Comparison of ENCODE assay signal across 1 cellular context in the genomic region with DNA sequence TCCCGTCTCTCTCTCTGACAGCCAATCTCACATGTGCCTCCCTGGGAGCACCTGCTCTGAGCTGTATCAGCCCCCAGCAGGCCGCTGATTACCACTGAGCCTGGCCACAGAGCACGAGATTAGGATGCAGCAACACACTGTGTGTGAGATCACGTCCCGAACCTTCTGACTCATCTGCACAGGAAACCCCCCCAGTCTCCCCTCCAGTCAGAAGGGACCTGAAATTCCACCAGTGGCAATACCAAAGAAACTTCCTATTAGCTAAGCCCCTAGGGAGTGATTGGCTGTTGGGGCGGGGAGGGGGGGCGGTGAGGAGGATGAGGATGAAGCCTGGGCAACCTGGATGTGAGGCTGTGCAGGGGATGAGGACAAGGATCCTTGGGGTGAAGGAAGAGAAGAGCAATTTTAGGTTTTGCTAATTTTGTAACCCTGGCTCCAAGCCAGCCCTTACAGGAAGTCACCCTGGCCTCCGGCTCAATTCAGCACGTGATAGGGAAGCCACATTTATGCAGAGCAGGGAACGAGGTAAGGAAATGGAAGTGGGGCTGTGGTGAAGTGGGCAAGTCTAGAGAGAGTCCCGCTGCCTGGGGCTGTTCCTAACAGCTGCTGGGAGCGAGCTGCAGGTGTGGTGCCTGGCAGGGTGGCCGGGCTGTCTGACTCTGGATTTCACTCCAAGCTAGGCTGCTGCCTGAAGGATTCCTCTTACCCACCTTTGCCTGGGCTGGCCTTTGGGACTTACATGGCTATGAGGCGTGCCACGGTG.
TF ChIP-seq lines count a peak whose summit lies in the region.

No MANE protein-coding gene starts in this region.

TF ChIP-seq in K562, 482 proteins besides CTCF, POLR2A, EP300 and RAD21 (continued from another document and continues in another):
- TF ChIP-seq, protein P1, sequence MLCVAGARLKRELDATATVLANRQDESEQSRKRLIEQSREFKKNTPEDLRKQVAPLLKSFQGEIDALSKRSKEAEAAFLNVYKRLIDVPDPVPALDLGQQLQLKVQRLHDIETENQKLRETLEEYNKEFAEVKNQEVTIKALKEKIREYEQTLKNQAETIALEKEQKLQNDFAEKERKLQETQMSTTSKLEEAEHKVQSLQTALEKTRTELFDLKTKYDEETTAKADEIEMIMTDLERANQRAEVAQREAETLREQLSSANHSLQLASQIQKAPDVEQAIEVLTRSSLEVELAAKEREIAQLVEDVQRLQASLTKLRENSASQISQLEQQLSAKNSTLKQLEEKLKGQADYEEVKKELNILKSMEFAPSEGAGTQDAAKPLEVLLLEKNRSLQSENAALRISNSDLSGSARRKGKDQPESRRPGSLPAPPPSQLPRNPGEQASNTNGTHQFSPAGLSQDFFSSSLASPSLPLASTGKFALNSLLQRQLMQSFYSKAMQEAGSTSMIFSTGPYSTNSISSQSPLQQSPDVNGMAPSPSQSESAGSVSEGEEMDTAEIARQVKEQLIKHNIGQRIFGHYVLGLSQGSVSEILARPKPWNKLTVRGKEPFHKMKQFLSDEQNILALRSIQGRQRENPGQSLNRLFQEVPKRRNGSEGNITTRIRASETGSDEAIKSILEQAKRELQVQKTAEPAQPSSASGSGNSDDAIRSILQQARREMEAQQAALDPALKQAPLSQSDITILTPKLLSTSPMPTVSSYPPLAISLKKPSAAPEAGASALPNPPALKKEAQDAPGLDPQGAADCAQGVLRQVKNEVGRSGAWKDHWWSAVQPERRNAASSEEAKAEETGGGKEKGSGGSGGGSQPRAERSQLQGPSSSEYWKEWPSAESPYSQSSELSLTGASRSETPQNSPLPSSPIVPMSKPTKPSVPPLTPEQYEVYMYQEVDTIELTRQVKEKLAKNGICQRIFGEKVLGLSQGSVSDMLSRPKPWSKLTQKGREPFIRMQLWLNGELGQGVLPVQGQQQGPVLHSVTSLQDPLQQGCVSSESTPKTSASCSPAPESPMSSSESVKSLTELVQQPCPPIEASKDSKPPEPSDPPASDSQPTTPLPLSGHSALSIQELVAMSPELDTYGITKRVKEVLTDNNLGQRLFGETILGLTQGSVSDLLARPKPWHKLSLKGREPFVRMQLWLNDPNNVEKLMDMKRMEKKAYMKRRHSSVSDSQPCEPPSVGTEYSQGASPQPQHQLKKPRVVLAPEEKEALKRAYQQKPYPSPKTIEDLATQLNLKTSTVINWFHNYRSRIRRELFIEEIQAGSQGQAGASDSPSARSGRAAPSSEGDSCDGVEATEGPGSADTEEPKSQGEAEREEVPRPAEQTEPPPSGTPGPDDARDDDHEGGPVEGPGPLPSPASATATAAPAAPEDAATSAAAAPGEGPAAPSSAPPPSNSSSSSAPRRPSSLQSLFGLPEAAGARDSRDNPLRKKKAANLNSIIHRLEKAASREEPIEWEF (CRISPR knock-in tag; IDR thresholded peaks at IDR 0.05), result no peak
- TF ChIP-seq MTA3 (IDR thresholded peaks at IDR 0.05; ENCODE audit: borderline replicate concordance) (0 out of 2 replicates have a peak, but pooled peaks have one; percentile 54), NFATC3 (IDR thresholded peaks at IDR 0.05) (no peak), SAP30 (IDR thresholded peaks at IDR 0.05; ENCODE audit: borderline replicate concordance, insufficient read depth, low read depth, low read length, poor library complexity, severe bottlenecking) (peak; percentile 53), ZNF239 (CRISPR knock-in tag; IDR thresholded peaks at IDR 0.05) (peak; percentile 34), POLR3A (IDR thresholded peaks at IDR 0.05; ENCODE audit: borderline replicate concordance, extremely low read depth, insufficient read depth, insufficient read length) (no peak), NEUROD1 (IDR thresholded peaks at IDR 0.05; ENCODE audit: borderline replicate concordance, low read depth, low read length, partially characterized antibody) (peak; percentile 85), CBX8 (IDR thresholded peaks at IDR 0.05; ENCODE audit: borderline replicate concordance, extremely low read depth, low read depth, low read length, poor library complexity, severe bottlenecking) (no peak), ZFP1 (CRISPR knock-in tag; IDR thresholded peaks at IDR 0.05) (no peak), ZNF696 (CRISPR knock-in tag; conservative IDR thresholded peaks at IDR 0.05) (no peak), MCM2 (IDR thresholded peaks at IDR 0.05; ENCODE audit: low read depth) (no peak), ZNF695 (CRISPR knock-in tag; IDR thresholded peaks at IDR 0.05) (no peak), XRCC3 (IDR thresholded peaks at IDR 0.05) (no peak), E2F3 (CRISPR knock-in tag; IDR thresholded peaks at IDR 0.05) (0 out of 2 replicates have a peak, but pooled peaks have one; percentile 20), ZC3H11A (IDR thresholded peaks at IDR 0.05; ENCODE audit: low read depth, low read length) (no peak), NFRKB (IDR thresholded peaks at IDR 0.05; ENCODE audit: low read depth) (peak; percentile 56; the same call in 1 of the 2 replicates), SRF (CRISPR knock-in tag; IDR thresholded peaks at IDR 0.05) (peak in 1 of 2 experiments; percentile 93; a peak in 1 of 4 replicates), TBP (optimal IDR thresholded peaks at IDR 0.05; ENCODE audit: low read depth, low read length) (peak; percentile 54), FOXP1 (CRISPR knock-in tag; IDR thresholded peaks at IDR 0.05) (peak; percentile 79; the same call in 1 of the 2 replicates), PHF8 (IDR thresholded peaks at IDR 0.05; ENCODE audit: borderline replicate concordance, low read length) (no peak), TRIM24 (IDR thresholded peaks at IDR 0.05) (peak; percentile 97), RBM15 (IDR thresholded peaks at IDR 0.05; ENCODE audit: insufficient read depth, low read length) (no peak), ZNF408 (CRISPR knock-in tag; IDR thresholded peaks at IDR 0.05; ENCODE audit: low read depth) (no peak), NFE2 (IDR thresholded peaks at IDR 0.05; ENCODE audit: low read depth) (peak; percentile 60), SMARCA5 (IDR thresholded peaks at IDR 0.05) (no peak), YBX1 (IDR thresholded peaks at IDR 0.05) (no peak), ZBTB8A (IDR thresholded peaks at IDR 0.05; ENCODE audit: partially characterized antibody) (no peak), ZKSCAN1 (IDR thresholded peaks at IDR 0.05; ENCODE audit: low read depth, low read length) (peak; percentile 94), GATA2 (CRISPR knock-in tag; IDR thresholded peaks at IDR 0.05) (peak; percentile 98), PYGO2 (tag; IDR thresholded peaks at IDR 0.05) (0 out of 2 replicates have a peak, but pooled peaks have one; percentile 29), ZSCAN32 (CRISPR knock-in tag; IDR thresholded peaks at IDR 0.05) (no peak), MTA2 (IDR thresholded peaks at IDR 0.05; ENCODE audit: low read depth) (peak; percentile 92)
- TF ChIP-seq, protein P2, sequence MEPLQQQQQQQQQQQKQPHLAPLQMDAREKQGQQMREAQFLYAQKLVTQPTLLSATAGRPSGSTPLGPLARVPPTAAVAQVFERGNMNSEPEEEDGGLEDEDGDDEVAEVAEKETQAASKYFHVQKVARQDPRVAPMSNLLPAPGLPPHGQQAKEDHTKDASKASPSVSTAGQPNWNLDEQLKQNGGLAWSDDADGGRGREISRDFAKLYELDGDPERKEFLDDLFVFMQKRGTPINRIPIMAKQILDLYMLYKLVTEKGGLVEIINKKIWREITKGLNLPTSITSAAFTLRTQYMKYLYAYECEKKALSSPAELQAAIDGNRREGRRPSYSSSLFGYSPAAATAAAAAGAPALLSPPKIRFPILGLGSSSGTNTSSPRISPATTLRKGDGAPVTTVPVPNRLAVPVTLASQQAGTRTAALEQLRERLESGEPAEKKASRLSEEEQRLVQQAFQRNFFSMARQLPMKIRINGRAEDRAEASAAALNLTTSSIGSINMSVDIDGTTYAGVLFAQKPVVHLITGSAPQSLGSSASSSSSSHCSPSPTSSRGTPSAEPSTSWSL (CRISPR knock-in tag; IDR thresholded peaks at IDR 0.05; ENCODE audit: borderline replicate concordance), result no peak
- TF ChIP-seq, protein P3, sequence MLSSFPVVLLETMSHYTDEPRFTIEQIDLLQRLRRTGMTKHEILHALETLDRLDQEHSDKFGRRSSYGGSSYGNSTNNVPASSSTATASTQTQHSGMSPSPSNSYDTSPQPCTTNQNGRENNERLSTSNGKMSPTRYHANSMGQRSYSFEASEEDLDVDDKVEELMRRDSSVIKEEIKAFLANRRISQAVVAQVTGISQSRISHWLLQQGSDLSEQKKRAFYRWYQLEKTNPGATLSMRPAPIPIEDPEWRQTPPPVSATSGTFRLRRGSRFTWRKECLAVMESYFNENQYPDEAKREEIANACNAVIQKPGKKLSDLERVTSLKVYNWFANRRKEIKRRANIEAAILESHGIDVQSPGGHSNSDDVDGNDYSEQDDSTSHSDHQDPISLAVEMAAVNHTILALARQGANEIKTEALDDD (IDR thresholded peaks at IDR 0.05), result no peak
- TF ChIP-seq, protein P4, sequence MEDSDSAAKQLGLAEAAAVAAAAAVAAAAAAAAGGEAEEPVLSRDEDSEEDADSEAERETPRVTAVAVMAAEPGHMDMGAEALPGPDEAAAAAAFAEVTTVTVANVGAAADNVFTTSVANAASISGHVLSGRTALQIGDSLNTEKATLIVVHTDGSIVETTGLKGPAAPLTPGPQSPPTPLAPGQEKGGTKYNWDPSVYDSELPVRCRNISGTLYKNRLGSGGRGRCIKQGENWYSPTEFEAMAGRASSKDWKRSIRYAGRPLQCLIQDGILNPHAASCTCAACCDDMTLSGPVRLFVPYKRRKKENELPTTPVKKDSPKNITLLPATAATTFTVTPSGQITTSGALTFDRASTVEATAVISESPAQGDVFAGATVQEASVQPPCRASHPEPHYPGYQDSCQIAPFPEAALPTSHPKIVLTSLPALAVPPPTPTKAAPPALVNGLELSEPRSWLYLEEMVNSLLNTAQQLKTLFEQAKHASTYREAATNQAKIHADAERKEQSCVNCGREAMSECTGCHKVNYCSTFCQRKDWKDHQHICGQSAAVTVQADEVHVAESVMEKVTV (CRISPR knock-in tag; IDR thresholded peaks at IDR 0.05), result no peak
- TF ChIP-seq, protein P5, sequence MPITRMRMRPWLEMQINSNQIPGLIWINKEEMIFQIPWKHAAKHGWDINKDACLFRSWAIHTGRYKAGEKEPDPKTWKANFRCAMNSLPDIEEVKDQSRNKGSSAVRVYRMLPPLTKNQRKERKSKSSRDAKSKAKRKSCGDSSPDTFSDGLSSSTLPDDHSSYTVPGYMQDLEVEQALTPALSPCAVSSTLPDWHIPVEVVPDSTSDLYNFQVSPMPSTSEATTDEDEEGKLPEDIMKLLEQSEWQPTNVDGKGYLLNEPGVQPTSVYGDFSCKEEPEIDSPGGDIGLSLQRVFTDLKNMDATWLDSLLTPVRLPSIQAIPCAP (CRISPR knock-in tag; IDR thresholded peaks at IDR 0.05; ENCODE audit: borderline replicate concordance), result no peak
- TF ChIP-seq, protein P6, sequence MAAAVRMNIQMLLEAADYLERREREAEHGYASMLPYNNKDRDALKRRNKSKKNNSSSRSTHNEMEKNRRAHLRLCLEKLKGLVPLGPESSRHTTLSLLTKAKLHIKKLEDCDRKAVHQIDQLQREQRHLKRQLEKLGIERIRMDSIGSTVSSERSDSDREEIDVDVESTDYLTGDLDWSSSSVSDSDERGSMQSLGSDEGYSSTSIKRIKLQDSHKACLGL (CRISPR knock-in tag; IDR thresholded peaks at IDR 0.05; ENCODE audit: borderline replicate concordance, poor library complexity, severe bottlenecking), result peak; percentile 27
- TF ChIP-seq, protein P7, sequence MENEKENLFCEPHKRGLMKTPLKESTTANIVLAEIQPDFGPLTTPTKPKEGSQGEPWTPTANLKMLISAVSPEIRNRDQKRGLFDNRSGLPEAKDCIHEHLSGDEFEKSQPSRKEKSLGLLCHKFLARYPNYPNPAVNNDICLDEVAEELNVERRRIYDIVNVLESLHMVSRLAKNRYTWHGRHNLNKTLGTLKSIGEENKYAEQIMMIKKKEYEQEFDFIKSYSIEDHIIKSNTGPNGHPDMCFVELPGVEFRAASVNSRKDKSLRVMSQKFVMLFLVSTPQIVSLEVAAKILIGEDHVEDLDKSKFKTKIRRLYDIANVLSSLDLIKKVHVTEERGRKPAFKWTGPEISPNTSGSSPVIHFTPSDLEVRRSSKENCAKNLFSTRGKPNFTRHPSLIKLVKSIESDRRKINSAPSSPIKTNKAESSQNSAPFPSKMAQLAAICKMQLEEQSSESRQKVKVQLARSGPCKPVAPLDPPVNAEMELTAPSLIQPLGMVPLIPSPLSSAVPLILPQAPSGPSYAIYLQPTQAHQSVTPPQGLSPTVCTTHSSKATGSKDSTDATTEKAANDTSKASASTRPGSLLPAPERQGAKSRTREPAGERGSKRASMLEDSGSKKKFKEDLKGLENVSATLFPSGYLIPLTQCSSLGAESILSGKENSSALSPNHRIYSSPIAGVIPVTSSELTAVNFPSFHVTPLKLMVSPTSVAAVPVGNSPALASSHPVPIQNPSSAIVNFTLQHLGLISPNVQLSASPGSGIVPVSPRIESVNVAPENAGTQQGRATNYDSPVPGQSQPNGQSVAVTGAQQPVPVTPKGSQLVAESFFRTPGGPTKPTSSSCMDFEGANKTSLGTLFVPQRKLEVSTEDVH (IDR thresholded peaks at IDR 0.05; ENCODE audit: low read depth, partially characterized antibody), result peak; percentile 41
- TF ChIP-seq, protein P8, sequence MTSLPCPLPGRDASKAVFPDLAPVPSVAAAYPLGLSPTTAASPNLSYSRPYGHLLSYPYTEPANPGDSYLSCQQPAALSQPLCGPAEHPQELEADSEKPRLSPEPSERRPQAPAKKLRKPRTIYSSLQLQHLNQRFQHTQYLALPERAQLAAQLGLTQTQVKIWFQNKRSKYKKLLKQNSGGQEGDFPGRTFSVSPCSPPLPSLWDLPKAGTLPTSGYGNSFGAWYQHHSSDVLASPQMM (CRISPR knock-in tag; IDR thresholded peaks at IDR 0.05), result no peak
- TF ChIP-seq, protein P9, sequence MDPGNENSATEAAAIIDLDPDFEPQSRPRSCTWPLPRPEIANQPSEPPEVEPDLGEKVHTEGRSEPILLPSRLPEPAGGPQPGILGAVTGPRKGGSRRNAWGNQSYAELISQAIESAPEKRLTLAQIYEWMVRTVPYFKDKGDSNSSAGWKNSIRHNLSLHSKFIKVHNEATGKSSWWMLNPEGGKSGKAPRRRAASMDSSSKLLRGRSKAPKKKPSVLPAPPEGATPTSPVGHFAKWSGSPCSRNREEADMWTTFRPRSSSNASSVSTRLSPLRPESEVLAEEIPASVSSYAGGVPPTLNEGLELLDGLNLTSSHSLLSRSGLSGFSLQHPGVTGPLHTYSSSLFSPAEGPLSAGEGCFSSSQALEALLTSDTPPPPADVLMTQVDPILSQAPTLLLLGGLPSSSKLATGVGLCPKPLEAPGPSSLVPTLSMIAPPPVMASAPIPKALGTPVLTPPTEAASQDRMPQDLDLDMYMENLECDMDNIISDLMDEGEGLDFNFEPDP (CRISPR knock-in tag; IDR thresholded peaks at IDR 0.05), result no peak
- TF ChIP-seq, protein P10, sequence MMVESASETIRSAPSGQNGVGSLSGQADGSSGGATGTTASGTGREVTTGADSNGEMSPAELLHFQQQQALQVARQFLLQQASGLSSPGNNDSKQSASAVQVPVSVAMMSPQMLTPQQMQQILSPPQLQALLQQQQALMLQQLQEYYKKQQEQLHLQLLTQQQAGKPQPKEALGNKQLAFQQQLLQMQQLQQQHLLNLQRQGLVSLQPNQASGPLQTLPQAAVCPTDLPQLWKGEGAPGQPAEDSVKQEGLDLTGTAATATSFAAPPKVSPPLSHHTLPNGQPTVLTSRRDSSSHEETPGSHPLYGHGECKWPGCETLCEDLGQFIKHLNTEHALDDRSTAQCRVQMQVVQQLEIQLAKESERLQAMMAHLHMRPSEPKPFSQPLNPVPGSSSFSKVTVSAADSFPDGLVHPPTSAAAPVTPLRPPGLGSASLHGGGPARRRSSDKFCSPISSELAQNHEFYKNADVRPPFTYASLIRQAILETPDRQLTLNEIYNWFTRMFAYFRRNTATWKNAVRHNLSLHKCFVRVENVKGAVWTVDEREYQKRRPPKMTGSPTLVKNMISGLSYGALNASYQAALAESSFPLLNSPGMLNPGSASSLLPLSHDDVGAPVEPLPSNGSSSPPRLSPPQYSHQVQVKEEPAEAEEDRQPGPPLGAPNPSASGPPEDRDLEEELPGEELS (CRISPR knock-in tag; IDR thresholded peaks at IDR 0.05; ENCODE audit: borderline replicate concordance), result peak; percentile 22
